In genomic region chr6:157233686-157234085, GRCh38 we compare ENCODE assay signal across 25 cellular contexts.
DNase-seq lines count a peak whose midpoint lies in the region; ATAC-seq and TF ChIP-seq lines count a peak whose summit lies in the region.
"Had no signal": no experiment of that assay in that cellular context is flagged by ENCODE, and none has a peak within 500 bp of the region (broad histone marks: within the 10 kb centered on the region; RNA-seq: fewer than 3 reads in every experiment).

No MANE protein-coding gene starts in this region.

- no peak for ATAC-seq in HG03469 (IDR thresholded peaks at IDR 0.05; ENCODE audit: unreplicated experiment)
- ATAC-seq: activated T-helper 17 cell treated with anti-CD3 and anti-CD28 coated beads, Interleukin-2, amount 50 U/mL, for 72 hours; pancreas; sciatic nerve had no signal

- DNase-seq in NCI-H2196 (lab: John Stamatoyannopoulos, UW; ENCODE audit: unreplicated experiment): peak; percentile 36
- no peak for DNase-seq in NCI-H2196 treated with DMSO at 0.1 percent for 48 hours (lab: John Stamatoyannopoulos, UW; ENCODE audit: unreplicated experiment)
- DNase-seq in NCI-H2107 (lab: John Stamatoyannopoulos, UW): peak; percentile 33
- DNase-seq in immature natural killer cell: no peak
- DNase-seq in sigmoid colon: peak; percentile 48
- no peak for DNase-seq in GDM1 (lab: John Stamatoyannopoulos, UW)
- DNase-seq in activated T-cell treated with anti-CD3 and anti-CD28 coated beads, Interleukin-2, amount 50 U/mL, for 24 hours: no peak
- DNase-seq: 8988T; activated CD4-positive, alpha-beta T cell treated with anti-CD3 and anti-CD28 coated beads, Interleukin-2, amount 10 ng/mL, durations not matched to agents 24 days and 14 days; activated naive CD8-positive, alpha-beta T cell treated with anti-CD3 and anti-CD28 coated beads for 36 hours; Caco-2; effector CD8-positive, alpha-beta T cell; KG1; kidney; NCI-H2227 treated with DMSO at 0.1 percent for 48 hours; pancreas; stimulated activated CD4-positive, alpha-beta T cell treated with anti-CD3 and anti-CD28 coated beads, Interleukin-15, amount 100 ng/mL, for 24 hours; T-helper 2 cell; upper lobe of left lung had no signal

- H3K9me3 Mint-ChIP-seq in immature natural killer cell: peaks cover 0 to 8% (median 4%) of the 10 kb centered on the region in 6 donors
- no peaks in the 10 kb centered on the region for H3K9me3 Mint-ChIP-seq in activated T-cell treated with anti-CD3 and anti-CD28 coated beads, Interleukin-2, amount 50 U/mL, for 24 hours
- H3K9me3 Mint-ChIP-seq: activated T-helper 17 cell treated with anti-CD3 and anti-CD28 coated beads, Interleukin-2, amount 50 U/mL, for 72 hours had no signal

- peaks cover 0 to 4% (median 0%) of the 10 kb centered on the region in 3 donors for H3K27me3 ChIP-seq in sigmoid colon
- H3K27me3 ChIP-seq: pancreas had no signal

- peaks cover 0 to 28% (median 23%) of the 10 kb centered on the region in 4 donors for H3K4me1 ChIP-seq in sigmoid colon
- H3K4me1 ChIP-seq: Caco-2 had no signal

- WGBS in sigmoid colon, 2 donors: 34 to 81% methylated on average over 3 of the region's 3 CpGs

- no peak for TF ChIP-seq POLR2A in sigmoid colon (IDR thresholded peaks at IDR 0.05)

- H3K36me3 ChIP-seq in sigmoid colon: no peaks in the 10 kb centered on the region
- H3K36me3 ChIP-seq: esophagus muscularis mucosa, pancreas, upper lobe of left lung had no signal

- H3K4me3 ChIP-seq in sigmoid colon: no peak overlapping the region
- H3K4me3 ChIP-seq: esophagus muscularis mucosa, lung, pancreas, SK-N-MC, upper lobe of left lung had no signal

- no peak for TF ChIP-seq EP300 in sigmoid colon (IDR thresholded peaks at IDR 0.05)

- intact Hi-C loops in sigmoid colon (cut with DNase I): no loop called here

- H3K27ac ChIP-seq in sigmoid colon: no peak overlapping the region
- H3K27ac ChIP-seq: esophagus muscularis mucosa, pancreas, SK-N-MC, upper lobe of left lung had no signal

- no peaks in the 10 kb centered on the region for H3K9me3 ChIP-seq in sigmoid colon
- H3K9me3 ChIP-seq: Caco-2, esophagus muscularis mucosa, pancreas, upper lobe of left lung had no signal

- no peak for TF ChIP-seq CTCF in sigmoid colon (IDR thresholded peaks at IDR 0.05)

- peaks cover 27 to 42% of the 10 kb centered on the region in 2 donors for H3K4me1 Mint-ChIP-seq in immature natural killer cell
- H3K4me1 Mint-ChIP-seq in activated T-cell treated with anti-CD3 and anti-CD28 coated beads, Interleukin-2, amount 50 U/mL, for 24 hours (ENCODE audit: low read depth): peaks cover 26% of the 10 kb centered on the region

- peaks cover 0 to 4% (median 4%) of the 10 kb centered on the region in 3 donors for H3K36me3 Mint-ChIP-seq in immature natural killer cell
- no peaks in the 10 kb centered on the region for H3K36me3 Mint-ChIP-seq in activated T-cell treated with anti-CD3 and anti-CD28 coated beads, Interleukin-2, amount 50 U/mL, for 24 hours (ENCODE audit: low read depth)

- H3K27ac Mint-ChIP-seq in immature natural killer cell: no peak overlapping the region
- H3K27ac Mint-ChIP-seq in activated T-cell treated with anti-CD3 and anti-CD28 coated beads, Interleukin-2, amount 50 U/mL, for 24 hours: no peak overlapping the region
- H3K27ac Mint-ChIP-seq: activated CD4-positive, alpha-beta T cell treated with anti-CD3 and anti-CD28 coated beads, Interleukin-2, amount 10 ng/mL, durations not matched to agents 24 days and 14 days; activated naive CD8-positive, alpha-beta T cell treated with anti-CD3 and anti-CD28 coated beads for 36 hours; activated T-helper 17 cell treated with anti-CD3 and anti-CD28 coated beads, Interleukin-2, amount 50 U/mL, for 72 hours had no signal

- H3K4me3 Mint-ChIP-seq in immature natural killer cell: peak overlapping the region in 3 of 5 donors; percentile 23 to 41 (median 30)
- H3K4me3 Mint-ChIP-seq in activated T-cell treated with anti-CD3 and anti-CD28 coated beads, Interleukin-2, amount 50 U/mL, for 24 hours: no peak overlapping the region
- H3K4me3 Mint-ChIP-seq: activated CD4-positive, alpha-beta T cell treated with anti-CD3 and anti-CD28 coated beads, Interleukin-2, amount 10 ng/mL, durations not matched to agents 24 days and 14 days; activated naive CD8-positive, alpha-beta T cell treated with anti-CD3 and anti-CD28 coated beads for 36 hours had no signal

- peaks cover 23 to 37% (median 36%) of the 10 kb centered on the region in 3 donors for H3K27me3 Mint-ChIP-seq in immature natural killer cell (ENCODE audit: low read depth in 3 of 3)
- peaks cover 51% of the 10 kb centered on the region for H3K27me3 Mint-ChIP-seq in activated T-cell treated with anti-CD3 and anti-CD28 coated beads, Interleukin-2, amount 50 U/mL, for 24 hours

Comparison
In these comparisons a context has a peak if more than half of its experiments do, and no peak if none do; other contexts are left out.
1. DNase-seq: peak in NCI-H2196 (single experiment), NCI-H2107 (single experiment) and sigmoid colon (single experiment); none in NCI-H2196 treated with DMSO at 0.1 percent for 48 hours (single experiment), immature natural killer cell (0 of 3), GDM1 (single experiment) and activated T-cell treated with anti-CD3 and anti-CD28 coated beads, Interleukin-2, amount 50 U/mL, for 24 hours (single experiment).